In the genomic region with DNA sequence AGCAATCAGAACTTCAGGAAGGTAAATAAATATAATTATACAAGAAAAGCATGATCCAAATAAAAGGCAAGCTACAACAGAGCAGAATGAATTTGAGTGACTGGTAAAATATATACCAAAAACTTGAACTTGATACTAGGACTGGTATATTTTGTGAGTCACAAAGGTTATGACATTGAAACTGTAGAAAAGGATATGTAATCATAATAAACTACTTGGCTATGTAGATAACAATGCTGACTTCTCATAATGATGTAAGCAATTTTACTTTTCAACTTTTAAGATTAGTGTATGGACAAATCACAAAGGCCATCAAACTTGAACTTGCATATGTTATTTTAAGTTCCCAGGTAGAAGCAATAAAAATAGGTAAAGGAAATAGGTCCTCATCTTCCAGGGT, we compare ENCODE assay signal across 23 cellular contexts.
DNase-seq lines count a peak whose midpoint lies in the region; ATAC-seq and TF ChIP-seq lines count a peak whose summit lies in the region.
"Had no signal": no experiment of that assay in that cellular context is flagged by ENCODE, and none has a peak within 500 bp of the region (broad histone marks: within the 10 kb centered on the region; RNA-seq: fewer than 3 reads in every experiment).

No MANE protein-coding gene starts in this region.

- no peak for TF ChIP-seq CTCF in WTC11 (IDR thresholded peaks at IDR 0.05)

- no peaks in the 10 kb centered on the region for H3K9me3 ChIP-seq in HUES6 (ENCODE audit: control insufficient read depth, insufficient read depth, low read depth, low read length)
- H3K9me3 ChIP-seq: BE2C had no signal

- peaks cover 19% of the 10 kb centered on the region for H3K36me3 Mint-ChIP-seq in WTC11
- H3K36me3 Mint-ChIP-seq: CD14-positive monocyte had no signal

- no peaks in the 10 kb centered on the region for H3K36me3 ChIP-seq in ACC112 (ENCODE audit: insufficient read depth, low read length)
- H3K36me3 ChIP-seq in HUES6 (ENCODE audit: control insufficient read depth, insufficient read depth, low read length) = no peaks in the 10 kb centered on the region
- H3K36me3 ChIP-seq: BE2C had no signal

- H3K4me1 ChIP-seq in ACC112 (ENCODE audit: control insufficient read depth, insufficient read depth, low read length, unreplicated experiment) = peaks cover 7% of the 10 kb centered on the region
- H3K4me1 ChIP-seq in HUES6 (ENCODE audit: control insufficient read depth, insufficient read depth, low read length) = peaks cover 37% of the 10 kb centered on the region
- H3K4me1 ChIP-seq: BE2C had no signal

- peaks cover 10% of the 10 kb centered on the region for H3K9me3 Mint-ChIP-seq in WTC11

- H3K9ac ChIP-seq in HUES6 (ENCODE audit: low read length) = no peak overlapping the region

- CTCF ChIA-PET in WTC11 (lab: Charles Lee) = no interaction called here

- ATAC-seq in WTC11 = no peak

- no peak overlapping the region for H3K4me3 Mint-ChIP-seq in WTC11
- H3K4me3 Mint-ChIP-seq: CD14-positive monocyte had no signal

- peaks cover 53% of the 10 kb centered on the region for H3K4me1 Mint-ChIP-seq in WTC11
- H3K4me1 Mint-ChIP-seq: CD14-positive monocyte had no signal

- POLR2A ChIA-PET in WTC11 (lab: Charles Lee) = no interaction called here

- H3K27ac ChIP-seq in ACC112 (ENCODE audit: low read depth, low read length) (peak overlapping the region; percentile 20; the same call in 1 of the 2 replicates), HUES6 (ENCODE audit: low read depth, low read length) (peak overlapping the region; percentile 75; the same call in 1 of the 2 replicates)
- H3K27ac ChIP-seq: 22Rv1 had no signal

- H3K27me3 Mint-ChIP-seq in WTC11 (ENCODE audit: low read depth) = no peaks in the 10 kb centered on the region

- H3K27me3 ChIP-seq in ACC112 (ENCODE audit: insufficient read depth, low read length) = no peaks in the 10 kb centered on the region
- no peaks in the 10 kb centered on the region for H3K27me3 ChIP-seq in HUES6 (ENCODE audit: control insufficient read depth, insufficient read depth, low read length)
- H3K27me3 ChIP-seq: BE2C had no signal

- peak overlapping the region; percentile 89 for H3K27ac Mint-ChIP-seq in WTC11
- H3K27ac Mint-ChIP-seq: CD14-positive monocyte had no signal

- no peak overlapping the region for H3K4me3 ChIP-seq in ACC112 (ENCODE audit: low read depth, low read length)
- no peak overlapping the region for H3K4me3 ChIP-seq in HUES6 (ENCODE audit: low read depth, low read length)

- H3K79me2 ChIP-seq in ACC112 (ENCODE audit: control insufficient read depth, insufficient read depth, low read length, unreplicated experiment) = no peaks in the 10 kb centered on the region

- H2AFZ ChIP-seq in ACC112 (ENCODE audit: low read length, unreplicated experiment) = no peak overlapping the region

- no peak for DNase-seq in WTC11 (ENCODE audit: low spot score)
- peak; percentile 51 for DNase-seq in fibroblast of peridontal ligament (ENCODE audit: extremely low read depth)
- DNase-seq in NCI-H345 (lab: John Stamatoyannopoulos, UW) = no peak
- no peak for DNase-seq in activated effector memory CD4-positive, alpha-beta T cell treated with anti-CD3 and anti-CD28 coated beads, Interleukin-2, amount 50 U/mL, for 16 hours
- no peak for DNase-seq in globus pallidus (ENCODE audit: low spot score)
- no peak for DNase-seq in SHP77 (lab: John Stamatoyannopoulos, UW)
- DNase-seq: ACHN, BE2C, DMS153, DND-41, H7, Kasumi-1, MV-4-11, NCI-H1105, NCI-H1436 treated with DMSO at 0.1 percent for 48 hours, NCI-H187 treated with DMSO at 0.1 percent for 48 hours, NCI-H526 treated with DMSO at 0.1 percent for 48 hours, Right ventricle myocardium superior, RPMI8226 had no signal

TF ChIP-seq in WTC11, 78 proteins besides CTCF, POLR2A, EP300 and RAD21 (continues in another document):
- TF ChIP-seq GRHL2 (CRISPR knock-in tag; IDR thresholded peaks at IDR 0.05; ENCODE audit: insufficient replicate concordance, severe bottlenecking) (no peak), NR1H2 (CRISPR knock-in tag; IDR thresholded peaks at IDR 0.05) (no peak), EMX1 (CRISPR knock-in tag; IDR thresholded peaks at IDR 0.05) (no peak), TCF7 (CRISPR knock-in tag; IDR thresholded peaks at IDR 0.05; ENCODE audit: low read depth) (no peak), KAT7 (CRISPR knock-in tag; IDR thresholded peaks at IDR 0.05; ENCODE audit: borderline replicate concordance) (no peak), JUN (CRISPR knock-in tag; IDR thresholded peaks at IDR 0.05) (no peak), IRF2 (CRISPR knock-in tag; IDR thresholded peaks at IDR 0.05; ENCODE audit: borderline replicate concordance, low read depth) (no peak), ATF2 (CRISPR knock-in tag; IDR thresholded peaks at IDR 0.05; ENCODE audit: borderline replicate concordance, low read depth) (no peak), GABPB1 (CRISPR knock-in tag; IDR thresholded peaks at IDR 0.05) (no peak), GTF2I (CRISPR knock-in tag; conservative IDR thresholded peaks at IDR 0.05) (no peak), SP1 (CRISPR knock-in tag; conservative IDR thresholded peaks at IDR 0.05) (no peak)
- TF ChIP-seq, protein P1, sequence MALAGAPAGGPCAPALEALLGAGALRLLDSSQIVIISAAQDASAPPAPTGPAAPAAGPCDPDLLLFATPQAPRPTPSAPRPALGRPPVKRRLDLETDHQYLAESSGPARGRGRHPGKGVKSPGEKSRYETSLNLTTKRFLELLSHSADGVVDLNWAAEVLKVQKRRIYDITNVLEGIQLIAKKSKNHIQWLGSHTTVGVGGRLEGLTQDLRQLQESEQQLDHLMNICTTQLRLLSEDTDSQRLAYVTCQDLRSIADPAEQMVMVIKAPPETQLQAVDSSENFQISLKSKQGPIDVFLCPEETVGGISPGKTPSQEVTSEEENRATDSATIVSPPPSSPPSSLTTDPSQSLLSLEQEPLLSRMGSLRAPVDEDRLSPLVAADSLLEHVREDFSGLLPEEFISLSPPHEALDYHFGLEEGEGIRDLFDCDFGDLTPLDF (CRISPR knock-in tag; IDR thresholded peaks at IDR 0.05) = no peak
- TF ChIP-seq, protein P2, sequence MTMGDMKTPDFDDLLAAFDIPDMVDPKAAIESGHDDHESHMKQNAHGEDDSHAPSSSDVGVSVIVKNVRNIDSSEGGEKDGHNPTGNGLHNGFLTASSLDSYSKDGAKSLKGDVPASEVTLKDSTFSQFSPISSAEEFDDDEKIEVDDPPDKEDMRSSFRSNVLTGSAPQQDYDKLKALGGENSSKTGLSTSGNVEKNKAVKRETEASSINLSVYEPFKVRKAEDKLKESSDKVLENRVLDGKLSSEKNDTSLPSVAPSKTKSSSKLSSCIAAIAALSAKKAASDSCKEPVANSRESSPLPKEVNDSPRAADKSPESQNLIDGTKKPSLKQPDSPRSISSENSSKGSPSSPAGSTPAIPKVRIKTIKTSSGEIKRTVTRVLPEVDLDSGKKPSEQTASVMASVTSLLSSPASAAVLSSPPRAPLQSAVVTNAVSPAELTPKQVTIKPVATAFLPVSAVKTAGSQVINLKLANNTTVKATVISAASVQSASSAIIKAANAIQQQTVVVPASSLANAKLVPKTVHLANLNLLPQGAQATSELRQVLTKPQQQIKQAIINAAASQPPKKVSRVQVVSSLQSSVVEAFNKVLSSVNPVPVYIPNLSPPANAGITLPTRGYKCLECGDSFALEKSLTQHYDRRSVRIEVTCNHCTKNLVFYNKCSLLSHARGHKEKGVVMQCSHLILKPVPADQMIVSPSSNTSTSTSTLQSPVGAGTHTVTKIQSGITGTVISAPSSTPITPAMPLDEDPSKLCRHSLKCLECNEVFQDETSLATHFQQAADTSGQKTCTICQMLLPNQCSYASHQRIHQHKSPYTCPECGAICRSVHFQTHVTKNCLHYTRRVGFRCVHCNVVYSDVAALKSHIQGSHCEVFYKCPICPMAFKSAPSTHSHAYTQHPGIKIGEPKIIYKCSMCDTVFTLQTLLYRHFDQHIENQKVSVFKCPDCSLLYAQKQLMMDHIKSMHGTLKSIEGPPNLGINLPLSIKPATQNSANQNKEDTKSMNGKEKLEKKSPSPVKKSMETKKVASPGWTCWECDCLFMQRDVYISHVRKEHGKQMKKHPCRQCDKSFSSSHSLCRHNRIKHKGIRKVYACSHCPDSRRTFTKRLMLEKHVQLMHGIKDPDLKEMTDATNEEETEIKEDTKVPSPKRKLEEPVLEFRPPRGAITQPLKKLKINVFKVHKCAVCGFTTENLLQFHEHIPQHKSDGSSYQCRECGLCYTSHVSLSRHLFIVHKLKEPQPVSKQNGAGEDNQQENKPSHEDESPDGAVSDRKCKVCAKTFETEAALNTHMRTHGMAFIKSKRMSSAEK (CRISPR knock-in tag; IDR thresholded peaks at IDR 0.05; ENCODE audit: borderline replicate concordance) = no peak
- TF ChIP-seq, protein P3, sequence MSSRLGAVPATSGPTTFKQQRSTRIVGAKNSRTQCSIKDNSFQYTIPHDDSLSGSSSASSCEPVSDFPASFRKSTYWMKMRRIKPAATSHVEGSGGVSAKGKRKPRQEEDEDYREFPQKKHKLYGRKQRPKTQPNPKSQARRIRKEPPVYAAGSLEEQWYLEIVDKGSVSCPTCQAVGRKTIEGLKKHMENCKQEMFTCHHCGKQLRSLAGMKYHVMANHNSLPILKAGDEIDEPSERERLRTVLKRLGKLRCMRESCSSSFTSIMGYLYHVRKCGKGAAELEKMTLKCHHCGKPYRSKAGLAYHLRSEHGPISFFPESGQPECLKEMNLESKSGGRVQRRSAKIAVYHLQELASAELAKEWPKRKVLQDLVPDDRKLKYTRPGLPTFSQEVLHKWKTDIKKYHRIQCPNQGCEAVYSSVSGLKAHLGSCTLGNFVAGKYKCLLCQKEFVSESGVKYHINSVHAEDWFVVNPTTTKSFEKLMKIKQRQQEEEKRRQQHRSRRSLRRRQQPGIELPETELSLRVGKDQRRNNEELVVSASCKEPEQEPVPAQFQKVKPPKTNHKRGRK (CRISPR knock-in tag; IDR thresholded peaks at IDR 0.05; ENCODE audit: borderline replicate concordance) = no peak
